11 cellular contexts compared by ENCODE assay signal in genomic region chr11:629237-629583, GRCh38. TPM values are rescaled to one million over a fixed set of nuclear protein-coding genes. Genes with fewer than 3 reads are reported as not detected.
A peak's percentile ranks its signal among the peaks of the same experiment; 100 is the strongest.
DNase-seq lines count a peak whose midpoint lies in the region; ATAC-seq and TF ChIP-seq lines count a peak whose summit lies in the region.
"Had no signal": no experiment of that assay in that cellular context is flagged by ENCODE, and none has a peak within 500 bp of the region (broad histone marks: within the 10 kb centered on the region; RNA-seq: fewer than 3 reads in every experiment).

No MANE protein-coding gene starts in this region.

- H3K9ac ChIP-seq in MM.1S (ENCODE audit: low read length): no peak overlapping the region
- H3K9ac ChIP-seq in neural cell (ENCODE audit: low read length): no peak overlapping the region

- peak; percentile 77 for DNase-seq in MM.1S
- no peak for DNase-seq in activated naive CD8-positive, alpha-beta T cell treated with anti-CD3 and anti-CD28 coated beads, Interleukin-2, amount 50 U/mL, for 24 hours
- no peak for DNase-seq in ecto neural progenitor cell (ENCODE audit: low spot score)
- no peak for DNase-seq in NCI-H524 (lab: John Stamatoyannopoulos, UW)
- DNase-seq: adrenal gland, NCI-H1694 had no signal

- H3K9me3 Mint-ChIP-seq in activated naive CD8-positive, alpha-beta T cell treated with anti-CD3 and anti-CD28 coated beads, Interleukin-2, amount 50 U/mL, for 24 hours: no peaks in the 10 kb centered on the region

- H3K79me2 ChIP-seq in MM.1S (ENCODE audit: low read length) (no peaks in the 10 kb centered on the region), neural cell (replicated peaks; ENCODE audit: insufficient read depth, low read length) (no peaks in the 10 kb centered on the region)

- peak overlapping the region; percentile 22 for H3K4me3 Mint-ChIP-seq in activated naive CD8-positive, alpha-beta T cell treated with anti-CD3 and anti-CD28 coated beads, Interleukin-2, amount 50 U/mL, for 24 hours

- H3K4me1 Mint-ChIP-seq in activated naive CD8-positive, alpha-beta T cell treated with anti-CD3 and anti-CD28 coated beads, Interleukin-2, amount 50 U/mL, for 24 hours: peaks cover 23% of the 10 kb centered on the region

- peaks cover 2% of the 10 kb centered on the region for H3K36me3 Mint-ChIP-seq in activated naive CD8-positive, alpha-beta T cell treated with anti-CD3 and anti-CD28 coated beads, Interleukin-2, amount 50 U/mL, for 24 hours (ENCODE audit: low read depth)

- H3F3A ChIP-seq in MM.1S (ENCODE audit: insufficient read depth, low read length) (peaks cover 18% of the 10 kb centered on the region), neural cell (ENCODE audit: insufficient read depth, low read length, poor library complexity, severe bottlenecking) (no peaks in the 10 kb centered on the region)

- peak; percentile 47 for ATAC-seq in activated naive CD8-positive, alpha-beta T cell treated with anti-CD3 and anti-CD28 coated beads, Interleukin-2, amount 50 U/mL, for 24 hours
- ATAC-seq in HG03469 (IDR thresholded peaks at IDR 0.05; ENCODE audit: unreplicated experiment) (no peak), GM21423 (IDR thresholded peaks at IDR 0.05; ENCODE audit: unreplicated experiment) (no peak)
- ATAC-seq: mucosa of descending colon had no signal

- 0 out of 2 replicates have a peak overlapping the region, but pooled peaks have one; percentile 17 for H3K4me3 ChIP-seq in MM.1S (ENCODE audit: low read length)
- no peak overlapping the region for H3K4me3 ChIP-seq in neural cell (ENCODE audit: low read length)
- H3K4me3 ChIP-seq: adrenal gland, mucosa of descending colon had no signal

- TF ChIP-seq RAD21 in neural cell (conservative IDR thresholded peaks at IDR 0.05): no peak

- H2AFZ ChIP-seq in MM.1S (ENCODE audit: low read length): no peak overlapping the region
- no peak overlapping the region for H2AFZ ChIP-seq in neural cell (ENCODE audit: low read depth, low read length)

- peak overlapping the region; percentile 73; the same call in 1 of the 2 replicates for H3K4me2 ChIP-seq in MM.1S (ENCODE audit: low read depth, low read length)
- no peak overlapping the region for H3K4me2 ChIP-seq in neural cell (ENCODE audit: low read length)

- no peaks in the 10 kb centered on the region for H3K9me3 ChIP-seq in MM.1S (replicated peaks; ENCODE audit: insufficient read depth, low read length)
- no peaks in the 10 kb centered on the region for H3K9me3 ChIP-seq in neural cell (ENCODE audit: low read length)
- H3K9me3 ChIP-seq: adrenal gland, mucosa of descending colon had no signal

- H3K27ac ChIP-seq in MM.1S (ENCODE audit: low read length): peak overlapping the region; percentile 64; the same call in 1 of the 2 replicates
- H3K27ac ChIP-seq in neural cell (ENCODE audit: low read length): peak overlapping the region; percentile 2
- H3K27ac ChIP-seq: adrenal gland had no signal

- H3K27me3 ChIP-seq in MM.1S (replicated peaks; ENCODE audit: insufficient read depth, low read length) (no peaks in the 10 kb centered on the region), neural cell (ENCODE audit: insufficient read depth, low read depth, low read length) (no peaks in the 10 kb centered on the region)
- H3K27me3 ChIP-seq: adrenal gland had no signal

- peak overlapping the region; percentile 73 for H3K27ac Mint-ChIP-seq in activated naive CD8-positive, alpha-beta T cell treated with anti-CD3 and anti-CD28 coated beads, Interleukin-2, amount 50 U/mL, for 24 hours

- H3K9me2 ChIP-seq in MM.1S (replicated peaks; ENCODE audit: insufficient read depth, low read length) (no peaks in the 10 kb centered on the region), neural cell (ENCODE audit: insufficient read depth, low read length) (no peaks in the 10 kb centered on the region)

- H3K36me3 ChIP-seq in MM.1S (replicated peaks; ENCODE audit: insufficient read depth, low read length) (no peaks in the 10 kb centered on the region), neural cell (ENCODE audit: insufficient read depth, low read length) (no peaks in the 10 kb centered on the region)
- H3K36me3 ChIP-seq: adrenal gland had no signal

- peaks cover 13% of the 10 kb centered on the region for H3K27me3 Mint-ChIP-seq in activated naive CD8-positive, alpha-beta T cell treated with anti-CD3 and anti-CD28 coated beads, Interleukin-2, amount 50 U/mL, for 24 hours

- H4K20me1 ChIP-seq in MM.1S (ENCODE audit: insufficient read depth, low read length) (no peaks in the 10 kb centered on the region), neural cell (ENCODE audit: insufficient read depth) (no peaks in the 10 kb centered on the region)

- TF ChIP-seq EP300 in neural cell (conservative IDR thresholded peaks at IDR 0.05; ENCODE audit: poor library complexity, severe bottlenecking): no peak

- TF ChIP-seq CTCF in GM12873 (IDR thresholded peaks at IDR 0.05; ENCODE audit: insufficient read depth, low read depth, low read length, missing control alignments) (peak; percentile 10), MM.1S (IDR thresholded peaks at IDR 0.05; ENCODE audit: low read length) (peak; percentile 29), neural cell (IDR thresholded peaks at IDR 0.05; ENCODE audit: poor library complexity, severe bottlenecking) (peak; percentile 11)

- peaks cover 13% of the 10 kb centered on the region for H3K4me1 ChIP-seq in MM.1S (ENCODE audit: low read length)

TF ChIP-seq in neural cell, 6 proteins besides CTCF, POLR2A, EP300 and RAD21:
- TF ChIP-seq EZH2 (IDR thresholded peaks at IDR 0.05; ENCODE audit: borderline replicate concordance, insufficient read depth, low read length, poor library complexity, severe bottlenecking) (no peak), REST (IDR thresholded peaks at IDR 0.05; ENCODE audit: borderline replicate concordance) (no peak), POLR2AphosphoS5 (IDR thresholded peaks at IDR 0.05) (no peak)
TF ChIP-seq in neural cell: peak in this region for 0.

RNA-seq across cellular contexts. Expression of gene SCT, which starts 2.2 kb away (rescaled TPM):
- not detected in 2 replicates for polyA plus RNA-seq in neural cell
- not detected in 2 replicates for polyA minus RNA-seq in neural cell

RNA-seq across cellular contexts. Expression of gene CDHR5, which starts 4.5 kb away (rescaled TPM):
- not detected in 2 replicates for polyA plus RNA-seq in neural cell
- not detected in 2 replicates for polyA minus RNA-seq in neural cell

RNA-seq across cellular contexts. Expression of gene DRD4, which starts 7.9 kb away (rescaled TPM):
- 0.86 TPM in 1 of 2 replicates, not detected in the other for polyA plus RNA-seq in neural cell
- 0.46 TPM in 1 of 2 replicates, not detected in the other for polyA minus RNA-seq in neural cell

RNA-seq across cellular contexts. Expression of gene IRF7, which starts 13.5 kb away (rescaled TPM):
- polyA plus RNA-seq in neural cell: 1.1 and 4.6 TPM in 2 replicates
- 0.58 and 0.97 TPM in 2 replicates for polyA minus RNA-seq in neural cell

RNA-seq across cellular contexts. Expression of gene PHRF1, which starts 52.9 kb away (rescaled TPM):
- polyA plus RNA-seq in neural cell: 8.5 and 12.1 TPM in 2 replicates
- 38.0 and 49.2 TPM in 2 replicates for polyA minus RNA-seq in neural cell
